ENCODE assay signal across 37 cellular contexts in genomic region chr5:120873083-120873482, GRCh38.
DNase-seq lines count a peak whose midpoint lies in the region; ATAC-seq, FAIRE-seq and TF ChIP-seq lines count a peak whose summit lies in the region.
"Had no signal": no experiment of that assay in that cellular context is flagged by ENCODE, and none has a peak within 500 bp of the region (broad histone marks: within the 10 kb centered on the region; RNA-seq: fewer than 3 reads in every experiment).

No MANE protein-coding gene starts in this region.

- H3K9me3 ChIP-seq in astrocyte (ENCODE audit: insufficient read depth, low read depth, low read length): no peaks in the 10 kb centered on the region
- no peaks in the 10 kb centered on the region for H3K9me3 ChIP-seq in adrenal gland (replicated peaks in 1 of 3)
- H3K9me3 ChIP-seq: A549, HAP-1, Peyer's patch, right lobe of liver, thyroid gland, vagina had no signal

- TF ChIP-seq POLR2A in adrenal gland (IDR thresholded peaks at IDR 0.05): no peak

- no peak overlapping the region for H3K9ac ChIP-seq in astrocyte (ENCODE audit: low read length)

- no peaks in the 10 kb centered on the region for H3K9me3 Mint-ChIP-seq in astrocyte (ENCODE audit: unreplicated experiment)
- H3K9me3 Mint-ChIP-seq in activated T-helper 17 cell treated with anti-CD3 and anti-CD28 coated beads, Interleukin-2, amount 50 U/mL, for 72 hours: peaks cover 4% of the 10 kb centered on the region
- no peaks in the 10 kb centered on the region for H3K9me3 Mint-ChIP-seq in mesothelial cell of epicardium
- H3K9me3 Mint-ChIP-seq: IgD-negative memory B cell; stimulated activated naive CD8-positive, alpha-beta T cell treated with anti-CD3 and anti-CD28 coated beads, Interleukin-15, amount 100 ng/mL, for 72 hours had no signal

- H3K4me3 Mint-ChIP-seq in astrocyte (ENCODE audit: unreplicated experiment): no peak overlapping the region
- no peak overlapping the region for H3K4me3 Mint-ChIP-seq in activated T-helper 17 cell treated with anti-CD3 and anti-CD28 coated beads, Interleukin-2, amount 50 U/mL, for 72 hours
- no peak overlapping the region for H3K4me3 Mint-ChIP-seq in mesothelial cell of epicardium
- H3K4me3 Mint-ChIP-seq: activated CD4-positive, alpha-beta T cell treated with anti-CD3 and anti-CD28 coated beads for 36 hours; CD4-positive, alpha-beta memory T cell; central memory CD8-positive, alpha-beta T cell; IgD-negative memory B cell; stimulated activated naive CD8-positive, alpha-beta T cell treated with anti-CD3 and anti-CD28 coated beads, Interleukin-15, amount 100 ng/mL, for 72 hours had no signal

- H3K27ac Mint-ChIP-seq in astrocyte (ENCODE audit: unreplicated experiment): no peak overlapping the region
- no peak overlapping the region for H3K27ac Mint-ChIP-seq in activated T-helper 17 cell treated with anti-CD3 and anti-CD28 coated beads, Interleukin-2, amount 50 U/mL, for 72 hours
- H3K27ac Mint-ChIP-seq in mesothelial cell of epicardium: no peak overlapping the region
- H3K27ac Mint-ChIP-seq: activated CD4-positive, alpha-beta T cell treated with anti-CD3 and anti-CD28 coated beads for 36 hours; activated naive CD4-positive, alpha-beta T cell treated with anti-CD3 and anti-CD28 coated beads, Interleukin-2, amount 50 U/mL, for 72 hours; CD4-positive, alpha-beta memory T cell; IgD-negative memory B cell; progenitor cell of endocrine pancreas; stimulated activated naive CD8-positive, alpha-beta T cell treated with anti-CD3 and anti-CD28 coated beads, Interleukin-15, amount 100 ng/mL, for 72 hours had no signal

- WGBS in adrenal gland, 4 donors: 50 to 73% (median 64%) methylated on average over 1 of the region's 1 CpG

- ATAC-seq in GM21526 (IDR thresholded peaks at IDR 0.05; ENCODE audit: low FRiP score, unreplicated experiment): no peak
- ATAC-seq in activated T-helper 17 cell treated with anti-CD3 and anti-CD28 coated beads, Interleukin-2, amount 50 U/mL, for 72 hours (replicated peaks): no peak
- ATAC-seq: A549; activated CD4-positive, alpha-beta T cell treated with anti-CD3 and anti-CD28 coated beads for 36 hours; activated naive CD4-positive, alpha-beta T cell treated with anti-CD3 and anti-CD28 coated beads, Interleukin-2, amount 50 U/mL, for 72 hours; left lobe of liver; right lobe of liver; stimulated activated naive CD8-positive, alpha-beta T cell treated with anti-CD3 and anti-CD28 coated beads, Interleukin-15, amount 100 ng/mL, for 72 hours had no signal

- H3K36me3 ChIP-seq in astrocyte (ENCODE audit: insufficient read depth, low read length) (no peaks in the 10 kb centered on the region), adrenal gland (replicated peaks in 1 of 2) (no peaks in the 10 kb centered on the region)
- H3K36me3 ChIP-seq: HAP-1, Peyer's patch, right lobe of liver, thyroid gland, vagina had no signal

- no peak overlapping the region for H3K4me2 ChIP-seq in astrocyte (ENCODE audit: low read length)
- H3K4me2 ChIP-seq: A549 had no signal

- DNase-seq in AG08395 (ENCODE audit: low spot score) (peak; percentile 5), GM03348 (ENCODE audit: low spot score) (peak; percentile 11), astrocyte (ENCODE audit: low read depth) (peak; percentile 15), fibroblast of villous mesenchyme (ENCODE audit: low read depth) (peak; percentile 12), adrenal gland (no peak), mesothelial cell of epicardium (ENCODE audit: low spot score in 2 of 2, unreplicated experiment in 2 of 2) (no peak)
- DNase-seq: activated CD4-positive, alpha-beta T cell treated with anti-CD3 and anti-CD28 coated beads for 36 hours; activated CD8-positive, alpha-beta memory T cell treated with anti-CD3 and anti-CD28 coated beads for 24 hours; activated effector memory CD4-positive, alpha-beta T cell treated with Interleukin-2 at 50 U/mL for 16 hours; activated T-cell treated with anti-CD3 and anti-CD28 coated beads for 4 hours; aorta; CD4-positive, alpha-beta memory T cell; EL; mesendoderm; NCI-H1092; NCI-H1694; NCI-H446; NCI-H748 treated with DMSO at 0.1 percent for 48 hours; Peyer's patch; right lobe of liver; SHP77; stimulated activated naive CD8-positive, alpha-beta T cell treated with anti-CD3 and anti-CD28 coated beads, Interleukin-15, amount 100 ng/mL, for 72 hours; T-helper 9 cell; thyroid gland had no signal

- no peaks in the 10 kb centered on the region for H3K4me1 ChIP-seq in astrocyte (ENCODE audit: insufficient read depth, low read length)
- no peaks in the 10 kb centered on the region for H3K4me1 ChIP-seq in adrenal gland (replicated peaks in 1 of 2)
- H3K4me1 ChIP-seq: A549, HAP-1, Peyer's patch, right lobe of liver, thyroid gland, vagina had no signal

- H3K4me1 Mint-ChIP-seq in astrocyte (ENCODE audit: low read depth, unreplicated experiment) (no peaks in the 10 kb centered on the region), mesothelial cell of epicardium (no peaks in the 10 kb centered on the region)
- H3K4me1 Mint-ChIP-seq in activated T-helper 17 cell treated with anti-CD3 and anti-CD28 coated beads, Interleukin-2, amount 50 U/mL, for 72 hours: no peaks in the 10 kb centered on the region
- H3K4me1 Mint-ChIP-seq: activated CD4-positive, alpha-beta T cell treated with anti-CD3 and anti-CD28 coated beads for 36 hours; CD4-positive, alpha-beta memory T cell; central memory CD8-positive, alpha-beta T cell; IgD-negative memory B cell; stimulated activated naive CD8-positive, alpha-beta T cell treated with anti-CD3 and anti-CD28 coated beads, Interleukin-15, amount 100 ng/mL, for 72 hours had no signal

- H2AFZ ChIP-seq in astrocyte (ENCODE audit: low read depth, low read length): no peak overlapping the region

- H3K4me3 ChIP-seq in astrocyte (ENCODE audit: insufficient read depth, low read depth, low read length): no peak overlapping the region
- no peak overlapping the region for H3K4me3 ChIP-seq in fibroblast of villous mesenchyme (ENCODE audit: low read depth, low read length)
- H3K4me3 ChIP-seq in adrenal gland: no peak overlapping the region
- H3K4me3 ChIP-seq: A549, HAP-1, Peyer's patch, right lobe of liver, thyroid gland, vagina had no signal

- H3K27me3 Mint-ChIP-seq in astrocyte (ENCODE audit: low read depth, unreplicated experiment) (no peaks in the 10 kb centered on the region), mesothelial cell of epicardium (ENCODE audit: low read depth) (no peaks in the 10 kb centered on the region)
- H3K27me3 Mint-ChIP-seq in activated T-helper 17 cell treated with anti-CD3 and anti-CD28 coated beads, Interleukin-2, amount 50 U/mL, for 72 hours: no peaks in the 10 kb centered on the region
- H3K27me3 Mint-ChIP-seq: activated CD4-positive, alpha-beta T cell treated with anti-CD3 and anti-CD28 coated beads for 36 hours; CD4-positive, alpha-beta memory T cell; central memory CD8-positive, alpha-beta T cell; IgD-negative memory B cell; progenitor cell of endocrine pancreas; stimulated activated naive CD8-positive, alpha-beta T cell treated with anti-CD3 and anti-CD28 coated beads, Interleukin-15, amount 100 ng/mL, for 72 hours had no signal

- H3K27ac ChIP-seq in astrocyte (ENCODE audit: low read depth, low read length): no peak overlapping the region
- no peak overlapping the region for H3K27ac ChIP-seq in adrenal gland
- H3K27ac ChIP-seq: A549, Peyer's patch, right lobe of liver, thyroid gland, vagina, VCaP had no signal

- TF ChIP-seq CTCF in astrocyte (IDR thresholded peaks at IDR 0.05; ENCODE audit: insufficient read depth, low read depth, low read length): no peak
- no peak for TF ChIP-seq CTCF in fibroblast of villous mesenchyme (IDR thresholded peaks at IDR 0.05; ENCODE audit: insufficient read depth, low read depth, low read length)
- no peak for TF ChIP-seq CTCF in adrenal gland (IDR thresholded peaks at IDR 0.05)
- TF ChIP-seq CTCF in mesothelial cell of epicardium (IDR thresholded peaks at IDR 0.05; ENCODE audit: unreplicated experiment): no peak

- no peaks in the 10 kb centered on the region for H3K79me2 ChIP-seq in astrocyte (ENCODE audit: insufficient read depth, low read length)

- H3K36me3 Mint-ChIP-seq in astrocyte (ENCODE audit: low read depth, unreplicated experiment): no peaks in the 10 kb centered on the region
- H3K36me3 Mint-ChIP-seq in activated T-helper 17 cell treated with anti-CD3 and anti-CD28 coated beads, Interleukin-2, amount 50 U/mL, for 72 hours (ENCODE audit: low read depth): no peaks in the 10 kb centered on the region
- H3K36me3 Mint-ChIP-seq in mesothelial cell of epicardium: no peaks in the 10 kb centered on the region
- H3K36me3 Mint-ChIP-seq: activated naive CD4-positive, alpha-beta T cell treated with anti-CD3 and anti-CD28 coated beads, Interleukin-2, amount 50 U/mL, for 72 hours; CD4-positive, alpha-beta memory T cell; IgD-negative memory B cell had no signal

- no peak for FAIRE-seq in astrocyte (lab: Jason Lieb, UNC)
- FAIRE-seq: A549, endometrium, GM12892 had no signal

- no peaks in the 10 kb centered on the region for H3K27me3 ChIP-seq in astrocyte (ENCODE audit: insufficient read depth, low read length)
- H3K27me3 ChIP-seq in adrenal gland: no peaks in the 10 kb centered on the region
- H3K27me3 ChIP-seq: Peyer's patch, right lobe of liver, thyroid gland, vagina had no signal

- H4K20me1 ChIP-seq in astrocyte (ENCODE audit: insufficient read depth, low read length): no peaks in the 10 kb centered on the region

- intact Hi-C loops in adrenal gland (cut with DNase I): no loop called here

Comparison
In these comparisons a context has a peak if more than half of its experiments do, and no peak if none do; other contexts are left out.
1. DNase-seq: peak in AG08395 (single experiment), GM03348 (single experiment), astrocyte (single experiment) and fibroblast of villous mesenchyme (single experiment); none in adrenal gland (0 of 7) and mesothelial cell of epicardium (0 of 2).